ENCODE assay signal across 35 cellular contexts in genomic region chr7:1478480-1478879, GRCh38.
"Had no signal": no experiment of that assay in that cellular context is flagged by ENCODE, and none has a peak within 500 bp of the region (broad histone marks: within the 10 kb centered on the region; RNA-seq: fewer than 3 reads in every experiment).

No MANE protein-coding gene starts in this region.

- H3K4me3 ChIP-seq: MG63 had no signal

- DNase-seq: Kasumi-1, MG63, MM.1S, MV-4-11, NCI-H1048, NCI-H1092, NCI-H1092 treated with DMSO at 0.1 percent for 48 hours, NCI-H1105, NCI-H1105 treated with DMSO at 0.1 percent for 48 hours, NCI-H1417, NCI-H1417 treated with DMSO at 0.1 percent for 48 hours, NCI-H1436, NCI-H1436 treated with DMSO at 0.1 percent for 48 hours, NCI-H146, NCI-H1694, NCI-H1694 treated with DMSO at 0.1 percent for 48 hours, NCI-H187, NCI-H187 treated with DMSO at 0.1 percent for 48 hours, NCI-H1930, NCI-H2029, NCI-H2029 treated with DMSO at 0.1 percent for 48 hours, NCI-H2081, NCI-H2081 treated with DMSO at 0.1 percent for 48 hours, NCI-H2107, NCI-H2171, NCI-H2227 treated with DMSO at 0.1 percent for 48 hours, NCI-H226, NCI-H345, NCI-H446, NCI-H446 treated with DMSO at 0.1 percent for 48 hours, NCI-H510A, NCI-H510A treated with DMSO at 0.1 percent for 48 hours, NCI-H524, NCI-H524 treated with DMSO at 0.1 percent for 48 hours, NCI-H526 had no signal

- H3K27me3 ChIP-seq: MG63 had no signal

- H3K9me3 ChIP-seq: MG63 had no signal
